Comparison of ENCODE assay signal across 1 cellular context in the genomic region with DNA sequence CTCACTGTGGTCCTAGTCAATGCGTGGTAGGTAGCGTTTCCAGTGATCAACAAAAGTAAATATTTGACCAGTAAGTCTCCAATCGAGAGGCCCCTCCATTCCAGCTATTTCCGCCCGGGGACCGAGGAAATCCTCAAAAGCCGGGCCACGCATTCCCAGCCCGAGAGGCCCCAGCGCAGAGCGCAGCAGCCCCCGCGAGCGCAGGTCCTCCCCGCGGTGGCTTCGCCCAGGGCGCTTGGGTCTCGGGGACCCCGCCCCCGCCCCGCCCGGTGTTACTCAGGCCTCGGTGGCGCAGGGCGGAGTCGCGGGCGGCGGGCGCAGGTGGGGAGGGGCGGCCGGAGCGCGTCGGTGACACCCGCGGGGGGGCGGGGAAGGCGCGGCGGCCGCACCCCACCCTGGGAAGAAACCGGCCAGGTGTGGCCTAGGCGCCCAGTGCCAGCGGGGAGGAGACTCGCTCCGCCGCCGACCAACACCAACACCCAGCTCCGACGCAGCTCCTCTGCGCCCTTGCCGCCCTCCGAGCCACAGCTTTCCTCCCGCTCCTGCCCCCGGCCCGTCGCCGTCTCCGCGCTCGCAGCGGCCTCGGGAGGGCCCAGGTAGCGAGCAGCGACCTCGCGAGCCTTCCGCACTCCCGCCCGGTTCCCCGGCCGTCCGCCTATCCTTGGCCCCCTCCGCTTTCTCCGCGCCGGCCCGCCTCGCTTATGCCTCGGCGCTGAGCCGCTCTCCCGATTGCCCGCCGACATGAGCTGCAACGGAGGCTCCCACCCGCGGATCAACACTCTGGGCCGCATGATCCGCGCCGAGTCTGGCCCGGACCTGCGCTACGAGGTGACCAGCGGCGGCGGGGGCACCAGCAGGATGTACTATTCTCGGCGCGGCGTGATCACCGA.
TF ChIP-seq lines count a peak whose summit lies in the region.

A gene with protein sequence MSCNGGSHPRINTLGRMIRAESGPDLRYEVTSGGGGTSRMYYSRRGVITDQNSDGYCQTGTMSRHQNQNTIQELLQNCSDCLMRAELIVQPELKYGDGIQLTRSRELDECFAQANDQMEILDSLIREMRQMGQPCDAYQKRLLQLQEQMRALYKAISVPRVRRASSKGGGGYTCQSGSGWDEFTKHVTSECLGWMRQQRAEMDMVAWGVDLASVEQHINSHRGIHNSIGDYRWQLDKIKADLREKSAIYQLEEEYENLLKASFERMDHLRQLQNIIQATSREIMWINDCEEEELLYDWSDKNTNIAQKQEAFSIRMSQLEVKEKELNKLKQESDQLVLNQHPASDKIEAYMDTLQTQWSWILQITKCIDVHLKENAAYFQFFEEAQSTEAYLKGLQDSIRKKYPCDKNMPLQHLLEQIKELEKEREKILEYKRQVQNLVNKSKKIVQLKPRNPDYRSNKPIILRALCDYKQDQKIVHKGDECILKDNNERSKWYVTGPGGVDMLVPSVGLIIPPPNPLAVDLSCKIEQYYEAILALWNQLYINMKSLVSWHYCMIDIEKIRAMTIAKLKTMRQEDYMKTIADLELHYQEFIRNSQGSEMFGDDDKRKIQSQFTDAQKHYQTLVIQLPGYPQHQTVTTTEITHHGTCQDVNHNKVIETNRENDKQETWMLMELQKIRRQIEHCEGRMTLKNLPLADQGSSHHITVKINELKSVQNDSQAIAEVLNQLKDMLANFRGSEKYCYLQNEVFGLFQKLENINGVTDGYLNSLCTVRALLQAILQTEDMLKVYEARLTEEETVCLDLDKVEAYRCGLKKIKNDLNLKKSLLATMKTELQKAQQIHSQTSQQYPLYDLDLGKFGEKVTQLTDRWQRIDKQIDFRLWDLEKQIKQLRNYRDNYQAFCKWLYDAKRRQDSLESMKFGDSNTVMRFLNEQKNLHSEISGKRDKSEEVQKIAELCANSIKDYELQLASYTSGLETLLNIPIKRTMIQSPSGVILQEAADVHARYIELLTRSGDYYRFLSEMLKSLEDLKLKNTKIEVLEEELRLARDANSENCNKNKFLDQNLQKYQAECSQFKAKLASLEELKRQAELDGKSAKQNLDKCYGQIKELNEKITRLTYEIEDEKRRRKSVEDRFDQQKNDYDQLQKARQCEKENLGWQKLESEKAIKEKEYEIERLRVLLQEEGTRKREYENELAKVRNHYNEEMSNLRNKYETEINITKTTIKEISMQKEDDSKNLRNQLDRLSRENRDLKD (N-terminal part only) (plus strand): TSS at position 497 of the 890 bp plus-strand sequence. CDS start 245 bp downstream, at position 742.

TF ChIP-seq in HepG2, 621 proteins besides CTCF, POLR2A, EP300 and RAD21 (continued from another document and continues in another):
- TF ChIP-seq, protein P1, sequence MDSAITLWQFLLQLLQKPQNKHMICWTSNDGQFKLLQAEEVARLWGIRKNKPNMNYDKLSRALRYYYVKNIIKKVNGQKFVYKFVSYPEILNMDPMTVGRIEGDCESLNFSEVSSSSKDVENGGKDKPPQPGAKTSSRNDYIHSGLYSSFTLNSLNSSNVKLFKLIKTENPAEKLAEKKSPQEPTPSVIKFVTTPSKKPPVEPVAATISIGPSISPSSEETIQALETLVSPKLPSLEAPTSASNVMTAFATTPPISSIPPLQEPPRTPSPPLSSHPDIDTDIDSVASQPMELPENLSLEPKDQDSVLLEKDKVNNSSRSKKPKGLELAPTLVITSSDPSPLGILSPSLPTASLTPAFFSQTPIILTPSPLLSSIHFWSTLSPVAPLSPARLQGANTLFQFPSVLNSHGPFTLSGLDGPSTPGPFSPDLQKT (CRISPR knock-in tag; IDR thresholded peaks at IDR 0.05; ENCODE audit: borderline replicate concordance) = 0 out of 2 replicates have a peak, but pooled peaks have one; percentile 56
- TF ChIP-seq, protein P2, sequence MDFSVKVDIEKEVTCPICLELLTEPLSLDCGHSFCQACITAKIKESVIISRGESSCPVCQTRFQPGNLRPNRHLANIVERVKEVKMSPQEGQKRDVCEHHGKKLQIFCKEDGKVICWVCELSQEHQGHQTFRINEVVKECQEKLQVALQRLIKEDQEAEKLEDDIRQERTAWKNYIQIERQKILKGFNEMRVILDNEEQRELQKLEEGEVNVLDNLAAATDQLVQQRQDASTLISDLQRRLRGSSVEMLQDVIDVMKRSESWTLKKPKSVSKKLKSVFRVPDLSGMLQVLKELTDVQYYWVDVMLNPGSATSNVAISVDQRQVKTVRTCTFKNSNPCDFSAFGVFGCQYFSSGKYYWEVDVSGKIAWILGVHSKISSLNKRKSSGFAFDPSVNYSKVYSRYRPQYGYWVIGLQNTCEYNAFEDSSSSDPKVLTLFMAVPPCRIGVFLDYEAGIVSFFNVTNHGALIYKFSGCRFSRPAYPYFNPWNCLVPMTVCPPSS (IDR thresholded peaks at IDR 0.05) = no peak
- peak; percentile 70 for TF ChIP-seq ZNF350 (CRISPR knock-in tag; IDR thresholded peaks at IDR 0.05; ENCODE audit: borderline replicate concordance, low read depth)
- TF ChIP-seq PPARG (CRISPR knock-in tag; conservative IDR thresholded peaks at IDR 0.05) = peak; percentile 63
- no peak for TF ChIP-seq CCAR2 (optimal IDR thresholded peaks at IDR 0.05; ENCODE audit: low read depth, low read length)
- TF ChIP-seq ZNF768 (CRISPR knock-in tag; IDR thresholded peaks at IDR 0.05) = peak; percentile 59; the same call in 1 of the 2 replicates
- TF ChIP-seq NCOA1 (CRISPR knock-in tag; IDR thresholded peaks at IDR 0.05) = peak; percentile 89
- peak; percentile 22; the same call in 1 of the 2 replicates for TF ChIP-seq JUND (CRISPR knock-in tag; IDR thresholded peaks at IDR 0.05)
- TF ChIP-seq, protein P3, sequence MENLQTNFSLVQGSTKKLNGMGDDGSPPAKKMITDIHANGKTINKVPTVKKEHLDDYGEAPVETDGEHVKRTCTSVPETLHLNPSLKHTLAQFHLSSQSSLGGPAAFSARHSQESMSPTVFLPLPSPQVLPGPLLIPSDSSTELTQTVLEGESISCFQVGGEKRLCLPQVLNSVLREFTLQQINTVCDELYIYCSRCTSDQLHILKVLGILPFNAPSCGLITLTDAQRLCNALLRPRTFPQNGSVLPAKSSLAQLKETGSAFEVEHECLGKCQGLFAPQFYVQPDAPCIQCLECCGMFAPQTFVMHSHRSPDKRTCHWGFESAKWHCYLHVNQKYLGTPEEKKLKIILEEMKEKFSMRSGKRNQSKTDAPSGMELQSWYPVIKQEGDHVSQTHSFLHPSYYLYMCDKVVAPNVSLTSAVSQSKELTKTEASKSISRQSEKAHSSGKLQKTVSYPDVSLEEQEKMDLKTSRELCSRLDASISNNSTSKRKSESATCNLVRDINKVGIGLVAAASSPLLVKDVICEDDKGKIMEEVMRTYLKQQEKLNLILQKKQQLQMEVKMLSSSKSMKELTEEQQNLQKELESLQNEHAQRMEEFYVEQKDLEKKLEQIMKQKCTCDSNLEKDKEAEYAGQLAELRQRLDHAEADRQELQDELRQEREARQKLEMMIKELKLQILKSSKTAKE (CRISPR knock-in tag; IDR thresholded peaks at IDR 0.05; ENCODE audit: borderline replicate concordance) = peak; percentile 92
- TF ChIP-seq HOXA7 (CRISPR knock-in tag; IDR thresholded peaks at IDR 0.05) = no peak; the same call in 1 of the 2 replicates
- TF ChIP-seq JDP2 (CRISPR knock-in tag; IDR thresholded peaks at IDR 0.05; ENCODE audit: borderline replicate concordance) = no peak; the same call in 1 of the 2 replicates
- 0 out of 2 replicates have a peak, but pooled peaks have one; percentile 76 for TF ChIP-seq TBP (CRISPR knock-in tag; IDR thresholded peaks at IDR 0.05)
- TF ChIP-seq, protein P4, sequence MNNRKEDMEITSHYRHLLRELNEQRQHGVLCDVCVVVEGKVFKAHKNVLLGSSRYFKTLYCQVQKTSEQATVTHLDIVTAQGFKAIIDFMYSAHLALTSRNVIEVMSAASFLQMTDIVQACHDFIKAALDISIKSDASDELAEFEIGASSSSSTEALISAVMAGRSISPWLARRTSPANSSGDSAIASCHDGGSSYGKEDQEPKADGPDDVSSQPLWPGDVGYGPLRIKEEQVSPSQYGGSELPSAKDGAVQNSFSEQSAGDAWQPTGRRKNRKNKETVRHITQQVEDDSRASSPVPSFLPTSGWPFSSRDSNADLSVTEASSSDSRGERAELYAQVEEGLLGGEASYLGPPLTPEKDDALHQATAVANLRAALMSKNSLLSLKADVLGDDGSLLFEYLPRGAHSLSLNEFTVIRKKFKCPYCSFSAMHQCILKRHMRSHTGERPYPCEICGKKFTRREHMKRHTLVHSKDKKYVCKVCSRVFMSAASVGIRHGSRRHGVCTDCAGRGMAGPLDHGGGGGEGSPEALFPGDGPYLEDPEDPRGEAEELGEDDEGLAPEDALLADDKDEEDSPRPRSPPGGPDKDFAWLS (CRISPR knock-in tag; IDR thresholded peaks at IDR 0.05; ENCODE audit: borderline replicate concordance) = peak; percentile 20; the same call in 1 of the 2 replicates
- peak; percentile 77; the same call in 1 of the 2 replicates for TF ChIP-seq ZZZ3 (CRISPR knock-in tag; IDR thresholded peaks at IDR 0.05; ENCODE audit: borderline replicate concordance)
- TF ChIP-seq, protein P5, sequence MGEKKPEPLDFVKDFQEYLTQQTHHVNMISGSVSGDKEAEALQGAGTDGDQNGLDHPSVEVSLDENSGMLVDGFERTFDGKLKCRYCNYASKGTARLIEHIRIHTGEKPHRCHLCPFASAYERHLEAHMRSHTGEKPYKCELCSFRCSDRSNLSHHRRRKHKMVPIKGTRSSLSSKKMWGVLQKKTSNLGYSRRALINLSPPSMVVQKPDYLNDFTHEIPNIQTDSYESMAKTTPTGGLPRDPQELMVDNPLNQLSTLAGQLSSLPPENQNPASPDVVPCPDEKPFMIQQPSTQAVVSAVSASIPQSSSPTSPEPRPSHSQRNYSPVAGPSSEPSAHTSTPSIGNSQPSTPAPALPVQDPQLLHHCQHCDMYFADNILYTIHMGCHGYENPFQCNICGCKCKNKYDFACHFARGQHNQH (CRISPR knock-in tag; IDR thresholded peaks at IDR 0.05) = peak; percentile 96
- TF ChIP-seq THYN1 (CRISPR knock-in tag; IDR thresholded peaks at IDR 0.05; ENCODE audit: borderline replicate concordance, low read depth) = no peak; the same call in 1 of the 2 replicates
- peak; percentile 79 for TF ChIP-seq TCF7 (IDR thresholded peaks at IDR 0.05; ENCODE audit: low read depth)
- TF ChIP-seq GLI4 (CRISPR knock-in tag; IDR thresholded peaks at IDR 0.05; ENCODE audit: borderline replicate concordance) = peak; percentile 76; the same call in 1 of the 2 replicates
- peak; percentile 83; the same call in 1 of the 2 replicates for TF ChIP-seq ZNF558 (CRISPR knock-in tag; IDR thresholded peaks at IDR 0.05; ENCODE audit: borderline replicate concordance)
- no peak for TF ChIP-seq ZNF382 (CRISPR knock-in tag; IDR thresholded peaks at IDR 0.05; ENCODE audit: borderline replicate concordance)
- no peak for TF ChIP-seq ZFP62 (CRISPR knock-in tag; IDR thresholded peaks at IDR 0.05)
- peak; percentile 90 for TF ChIP-seq HMG20A (CRISPR knock-in tag; IDR thresholded peaks at IDR 0.05; ENCODE audit: borderline replicate concordance)
- peak; percentile 61; the same call in 1 of the 2 replicates for TF ChIP-seq ZNF333 (CRISPR knock-in tag; IDR thresholded peaks at IDR 0.05; ENCODE audit: borderline replicate concordance)
- TF ChIP-seq ZFP37 (CRISPR knock-in tag; IDR thresholded peaks at IDR 0.05; ENCODE audit: borderline replicate concordance) = no peak
- no peak for TF ChIP-seq SOX6 (IDR thresholded peaks at IDR 0.05)
- TF ChIP-seq SOX6 (CRISPR knock-in tag; IDR thresholded peaks at IDR 0.05) = peak; percentile 96
- TF ChIP-seq, protein P6, sequence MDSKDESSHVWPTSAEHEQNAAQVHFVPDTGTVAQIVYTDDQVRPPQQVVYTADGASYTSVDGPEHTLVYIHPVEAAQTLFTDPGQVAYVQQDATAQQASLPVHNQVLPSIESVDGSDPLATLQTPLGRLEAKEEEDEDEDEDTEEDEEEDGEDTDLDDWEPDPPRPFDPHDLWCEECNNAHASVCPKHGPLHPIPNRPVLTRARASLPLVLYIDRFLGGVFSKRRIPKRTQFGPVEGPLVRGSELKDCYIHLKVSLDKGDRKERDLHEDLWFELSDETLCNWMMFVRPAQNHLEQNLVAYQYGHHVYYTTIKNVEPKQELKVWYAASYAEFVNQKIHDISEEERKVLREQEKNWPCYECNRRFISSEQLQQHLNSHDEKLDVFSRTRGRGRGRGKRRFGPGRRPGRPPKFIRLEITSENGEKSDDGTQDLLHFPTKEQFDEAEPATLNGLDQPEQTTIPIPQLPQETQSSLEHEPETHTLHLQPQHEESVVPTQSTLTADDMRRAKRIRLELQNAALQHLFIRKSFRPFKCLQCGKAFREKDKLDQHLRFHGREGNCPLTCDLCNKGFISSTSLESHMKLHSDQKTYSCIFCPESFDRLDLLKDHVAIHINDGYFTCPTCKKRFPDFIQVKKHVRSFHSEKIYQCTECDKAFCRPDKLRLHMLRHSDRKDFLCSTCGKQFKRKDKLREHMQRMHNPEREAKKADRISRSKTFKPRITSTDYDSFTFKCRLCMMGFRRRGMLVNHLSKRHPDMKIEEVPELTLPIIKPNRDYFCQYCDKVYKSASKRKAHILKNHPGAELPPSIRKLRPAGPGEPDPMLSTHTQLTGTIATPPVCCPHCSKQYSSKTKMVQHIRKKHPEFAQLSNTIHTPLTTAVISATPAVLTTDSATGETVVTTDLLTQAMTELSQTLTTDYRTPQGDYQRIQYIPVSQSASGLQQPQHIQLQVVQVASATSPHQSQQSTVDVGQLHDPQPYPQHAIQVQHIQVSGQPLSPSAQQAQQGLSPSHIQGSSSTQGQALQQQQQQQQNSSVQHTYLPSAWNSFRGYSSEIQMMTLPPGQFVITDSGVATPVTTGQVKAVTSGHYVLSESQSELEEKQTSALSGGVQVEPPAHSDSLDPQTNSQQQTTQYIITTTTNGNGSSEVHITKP (CRISPR knock-in tag; IDR thresholded peaks at IDR 0.05; ENCODE audit: low read depth) = peak; percentile 94
- TF ChIP-seq ATRX (CRISPR knock-in tag; IDR thresholded peaks at IDR 0.05; ENCODE audit: borderline replicate concordance) = no peak
- TF ChIP-seq POLR2G (IDR thresholded peaks at IDR 0.05; ENCODE audit: low read depth, low read length) = peak; percentile 94
- TF ChIP-seq SMC3 (IDR thresholded peaks at IDR 0.05; ENCODE audit: low read length) = peak; percentile 29
